28 cellular contexts compared by ENCODE assay signal in genomic region chr3:78827618-78828017, GRCh38.
"Had no signal": no experiment of that assay in that cellular context is flagged by ENCODE, and none has a peak within 500 bp of the region (broad histone marks: within the 10 kb centered on the region; RNA-seq: fewer than 3 reads in every experiment).

No MANE protein-coding gene starts in this region.

- FAIRE-seq: colon, endometrium, endothelial cell of umbilical vein, frontal cortex had no signal

- H3K9me3 ChIP-seq: colonic mucosa, esophagus muscularis mucosa, esophagus squamous epithelium, gastrocnemius medialis, gastroesophageal sphincter, heart right ventricle had no signal

- ATAC-seq: effector memory CD8-positive, alpha-beta T cell; esophagus mucosa; foreskin keratinocyte; gastrocnemius medialis; gastroesophageal sphincter; heart left ventricle; heart right ventricle had no signal

- H3K36me3 ChIP-seq: colonic mucosa, esophagus muscularis mucosa, esophagus squamous epithelium, gastrocnemius medialis, gastroesophageal sphincter, heart left ventricle, heart right ventricle had no signal

- H3K27ac ChIP-seq: colonic mucosa, coronary artery, dorsolateral prefrontal cortex, epithelial cell of prostate, esophagus muscularis mucosa, esophagus squamous epithelium, foreskin keratinocyte, gastrocnemius medialis, gastroesophageal sphincter, heart left ventricle, heart right ventricle had no signal

- H3K27me3 ChIP-seq: colonic mucosa, dorsolateral prefrontal cortex, esophagus muscularis mucosa, esophagus squamous epithelium, foreskin keratinocyte, gastrocnemius medialis, gastroesophageal sphincter, heart left ventricle, heart right ventricle had no signal

- H3K4me1 ChIP-seq: colonic mucosa, esophagus muscularis mucosa, gastrocnemius medialis, gastroesophageal sphincter had no signal

- H3K4me3 ChIP-seq: colonic mucosa, coronary artery, dorsolateral prefrontal cortex, esophagus muscularis mucosa, esophagus squamous epithelium, gastrocnemius medialis, gastroesophageal sphincter, heart left ventricle, heart right ventricle had no signal

- DNase-seq: colonic mucosa; cortex of kidney; dermis blood vessel endothelial cell; dorsolateral prefrontal cortex; effector CD4-positive, alpha-beta T cell; effector CD8-positive, alpha-beta T cell; effector memory CD4-positive, alpha-beta T cell; effector memory CD8-positive, alpha-beta T cell; endodermal cell; erythroblast; esophagus squamous epithelium; foreskin fibroblast; foreskin keratinocyte; foreskin melanocyte; gastrocnemius medialis; glutamatergic neuron; head of caudate nucleus; heart left ventricle; heart right ventricle had no signal
